ENCODE assay signal across 9 cellular contexts in genomic region chr1:12447849-12448312, GRCh38.
DNase-seq lines count a peak whose midpoint lies in the region; ATAC-seq, FAIRE-seq and TF ChIP-seq lines count a peak whose summit lies in the region.
"Had no signal": no experiment of that assay in that cellular context is flagged by ENCODE, and none has a peak within 500 bp of the region (broad histone marks: within the 10 kb centered on the region; RNA-seq: fewer than 3 reads in every experiment).

No MANE protein-coding gene starts in this region.

- DNase-seq in HEK293T (ENCODE audit: extremely low spot score) (no peak), kidney (no peak), stromal cell of bone marrow (ENCODE audit: low read depth) (peak; percentile 58), amniotic stem cell (lab: John Stamatoyannopoulos, UW) (no peak), H7 (no peak)
- DNase-seq in activated T-helper 1 cell treated with anti-CD3 and anti-CD28 coated beads, Interleukin-12 subunit alpha, Interleukin-12 subunit beta, Interleukin-2, Interleukin-4 antibody, amounts not matched to agents 30 ng/mL and 10 ng/mL and 1 ng/mL, durations not matched to agents 14 hours and 24 hours and 36 hours (ENCODE audit: low spot score): no peak
- no peak for DNase-seq in activated CD4-positive, CD25-positive, alpha-beta regulatory T cell treated with anti-CD3 and anti-CD28 coated beads, Interleukin-2, amount 50 U/mL, for 72 hours

- peaks cover 38% of the 10 kb centered on the region for H3K36me3 Mint-ChIP-seq in activated T-helper 1 cell treated with anti-CD3 and anti-CD28 coated beads, Interleukin-12 subunit alpha, Interleukin-12 subunit beta, Interleukin-2, Interleukin-4 antibody, amounts not matched to agents 30 ng/mL and 10 ng/mL and 1 ng/mL, durations not matched to agents 14 hours and 24 hours and 36 hours (ENCODE audit: low read depth)

- H3K4me3 Mint-ChIP-seq in activated T-helper 1 cell treated with anti-CD3 and anti-CD28 coated beads, Interleukin-12 subunit alpha, Interleukin-12 subunit beta, Interleukin-2, Interleukin-4 antibody, amounts not matched to agents 30 ng/mL and 10 ng/mL and 1 ng/mL, durations not matched to agents 14 hours and 24 hours and 36 hours: no peak overlapping the region

- peak overlapping the region in 1 of 2 donors; percentile 32 for H3K9ac ChIP-seq in kidney (ENCODE audit: low read length in 2 of 2)

- ATAC-seq in GM19035 (IDR thresholded peaks at IDR 0.05; ENCODE audit: unreplicated experiment): no peak
- ATAC-seq: activated CD4-positive, CD25-positive, alpha-beta regulatory T cell treated with anti-CD3 and anti-CD28 coated beads, Interleukin-2, amount 50 U/mL, for 24 hours had no signal

- peak overlapping the region; percentile 43 for H3K27ac Mint-ChIP-seq in activated T-helper 1 cell treated with anti-CD3 and anti-CD28 coated beads, Interleukin-12 subunit alpha, Interleukin-12 subunit beta, Interleukin-2, Interleukin-4 antibody, amounts not matched to agents 30 ng/mL and 10 ng/mL and 1 ng/mL, durations not matched to agents 14 hours and 24 hours and 36 hours

- TF ChIP-seq CTCF in kidney (IDR thresholded peaks at IDR 0.05; ENCODE audit: borderline replicate concordance, extremely low read depth, insufficient read depth): no peak

- CTCF ChIA-PET in HEK293T (lab: Yijun Ruan, JAX): no interaction called here

- H3K9me3 ChIP-seq in kidney (ENCODE audit: control insufficient read depth in 1 of 2, low read length in 2 of 2): no peaks in the 10 kb centered on the region

- peaks cover 4% of the 10 kb centered on the region for H3K9me3 Mint-ChIP-seq in activated T-helper 1 cell treated with anti-CD3 and anti-CD28 coated beads, Interleukin-12 subunit alpha, Interleukin-12 subunit beta, Interleukin-2, Interleukin-4 antibody, amounts not matched to agents 30 ng/mL and 10 ng/mL and 1 ng/mL, durations not matched to agents 14 hours and 24 hours and 36 hours

- peaks cover 10% of the 10 kb centered on the region for H3K27me3 Mint-ChIP-seq in activated T-helper 1 cell treated with anti-CD3 and anti-CD28 coated beads, Interleukin-12 subunit alpha, Interleukin-12 subunit beta, Interleukin-2, Interleukin-4 antibody, amounts not matched to agents 30 ng/mL and 10 ng/mL and 1 ng/mL, durations not matched to agents 14 hours and 24 hours and 36 hours (ENCODE audit: insufficient read depth)

- H3K4me3 ChIP-seq in kidney (ENCODE audit: low read length in 2 of 2) (no peak overlapping the region), H7 (ENCODE audit: insufficient read depth, low read depth, low read length) (no peak overlapping the region)

- H3K36me3 ChIP-seq in kidney (ENCODE audit: control insufficient read depth in 1 of 2, insufficient read depth in 2 of 2, low read length in 2 of 2): no peaks in the 10 kb centered on the region
- no peaks in the 10 kb centered on the region for H3K36me3 ChIP-seq in H7 (replicated peaks; ENCODE audit: control insufficient read depth, insufficient read depth, low read length)

- peak overlapping the region; percentile 45 to 69 for H3K27ac ChIP-seq in kidney (ENCODE audit: low read depth in 2 of 2, low read length in 2 of 2)

- no peak for FAIRE-seq in kidney (lab: Jason Lieb, UNC)

- peaks cover 17 to 54% of the 10 kb centered on the region in 2 donors for H3K4me1 ChIP-seq in kidney (ENCODE audit: control insufficient read depth in 1 of 2, insufficient read depth in 1 of 2, low read depth in 1 of 2, low read length in 2 of 2)

- POLR2A ChIA-PET in HEK293T (lab: Yijun Ruan, JAX): no interaction called here

- peaks cover 81% of the 10 kb centered on the region for H3K4me1 Mint-ChIP-seq in activated T-helper 1 cell treated with anti-CD3 and anti-CD28 coated beads, Interleukin-12 subunit alpha, Interleukin-12 subunit beta, Interleukin-2, Interleukin-4 antibody, amounts not matched to agents 30 ng/mL and 10 ng/mL and 1 ng/mL, durations not matched to agents 14 hours and 24 hours and 36 hours (ENCODE audit: low read depth)

- H3K27me3 ChIP-seq in H7 (ENCODE audit: control insufficient read depth, insufficient read depth, low read length): no peaks in the 10 kb centered on the region

- intact Hi-C loops in activated T-helper 1 cell treated with anti-CD3 and anti-CD28 coated beads, Interleukin-12 subunit alpha, Interleukin-12 subunit beta, Interleukin-2, Interleukin-4 antibody, amounts not matched to agents 30 ng/mL and 10 ng/mL and 1 ng/mL, durations not matched to agents 14 hours and 24 hours and 36 hours (cut with micrococcal nuclease): loop anchor here (2.0 to 5.0 kb wide), 4 partner anchors 33 to 401 kb away; no protein-coding TSS in a partner anchor
- intact Hi-C loops in kidney (cut with DNase I): no loop called here

TF ChIP-seq in HEK293T, 16 proteins besides CTCF, POLR2A, EP300 and RAD21:
- TF ChIP-seq TARDBP (IDR thresholded peaks at IDR 0.05): no peak
- TF ChIP-seq, protein P1, sequence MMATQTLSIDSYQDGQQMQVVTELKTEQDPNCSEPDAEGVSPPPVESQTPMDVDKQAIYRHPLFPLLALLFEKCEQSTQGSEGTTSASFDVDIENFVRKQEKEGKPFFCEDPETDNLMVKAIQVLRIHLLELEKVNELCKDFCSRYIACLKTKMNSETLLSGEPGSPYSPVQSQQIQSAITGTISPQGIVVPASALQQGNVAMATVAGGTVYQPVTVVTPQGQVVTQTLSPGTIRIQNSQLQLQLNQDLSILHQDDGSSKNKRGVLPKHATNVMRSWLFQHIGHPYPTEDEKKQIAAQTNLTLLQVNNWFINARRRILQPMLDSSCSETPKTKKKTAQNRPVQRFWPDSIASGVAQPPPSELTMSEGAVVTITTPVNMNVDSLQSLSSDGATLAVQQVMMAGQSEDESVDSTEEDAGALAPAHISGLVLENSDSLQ (IDR thresholded peaks at IDR 0.05): peak; percentile 50
